ENCODE assay signal across 8 cellular contexts in the genomic region with DNA sequence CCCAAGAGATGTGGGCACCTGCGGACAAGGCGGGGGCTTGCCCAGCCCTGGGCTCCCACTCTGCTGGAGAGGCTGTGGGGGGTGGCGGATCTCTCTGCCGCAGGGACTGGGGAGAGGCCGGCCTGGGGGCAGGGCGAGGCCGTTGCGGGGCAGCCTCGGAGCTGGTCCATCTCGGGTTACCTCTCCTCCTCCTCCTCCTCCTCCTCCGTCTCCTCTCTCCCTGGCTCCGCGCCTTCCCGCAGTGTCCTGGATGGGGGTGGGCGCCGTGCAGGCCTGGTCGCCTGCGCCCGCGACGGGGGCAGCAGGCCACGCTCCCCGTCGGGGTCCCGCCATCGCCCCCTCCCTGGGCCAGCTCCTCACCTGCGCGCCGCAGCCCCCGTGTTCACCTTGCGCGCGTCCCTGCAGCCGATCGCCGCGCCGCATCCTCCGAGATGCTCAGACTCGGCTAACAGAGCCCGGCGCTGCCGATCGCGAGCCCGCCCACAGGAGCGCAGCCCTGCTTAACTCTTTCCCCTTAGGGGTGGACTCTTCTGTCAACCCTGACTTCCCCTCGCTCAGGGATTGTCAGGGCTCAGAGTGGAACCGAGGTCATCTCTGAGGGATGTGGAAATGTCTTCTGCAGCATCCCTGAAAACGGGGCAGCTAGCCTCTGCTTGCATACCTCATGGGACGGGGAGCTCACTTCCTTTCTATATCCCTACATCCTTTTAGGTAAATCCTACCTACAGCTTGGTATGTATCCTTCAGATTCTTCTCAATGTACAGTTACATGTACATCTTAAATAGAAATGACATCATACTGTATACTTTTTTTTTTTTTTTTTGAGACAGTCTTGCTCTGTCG. TPM values are rescaled to one million over a fixed set of nuclear protein-coding genes. Genes with fewer than 3 reads are reported as not detected.
DNase-seq lines count a peak whose midpoint lies in the region; ATAC-seq and TF ChIP-seq lines count a peak whose summit lies in the region.

A gene (minus strand): TSS at position 447 of the 844 bp plus-strand sequence. CDS start 2,293 bp downstream, outside the sequence.

- no peaks in the 10 kb centered on the region for H3K36me3 Mint-ChIP-seq in activated naive CD4-positive, alpha-beta T cell treated with anti-CD3 and anti-CD28 coated beads for 36 hours (ENCODE audit: low read depth)

- H3K4me3 Mint-ChIP-seq in activated naive CD4-positive, alpha-beta T cell treated with anti-CD3 and anti-CD28 coated beads for 36 hours = peak within 1 kb of the TSS; percentile 81

- DNase-seq in AG08396 (ENCODE audit: low spot score) (peak; percentile 78), Peyer's patch (peak in 2 of 3 donors; percentile 35 to 60), heart left ventricle (no peak), retinal pigment epithelial cell (ENCODE audit: low read depth) (no peak)
- peak; percentile 77 for DNase-seq in activated naive CD4-positive, alpha-beta T cell treated with anti-CD3 and anti-CD28 coated beads for 36 hours

- H3K9me3 ChIP-seq in Peyer's patch (no peaks in the 10 kb centered on the region), heart left ventricle (no peaks in the 10 kb centered on the region)

- intact Hi-C loops in activated naive CD4-positive, alpha-beta T cell treated with anti-CD3 and anti-CD28 coated beads for 36 hours (cut with micrococcal nuclease) = loop anchor here (1.0 to 5.0 kb wide), 6 partner anchors 19 to 369 kb away; a partner anchor contains a TSS
- intact Hi-C loops in heart left ventricle (cut with DNase I) = no loop called here

- peak within 1 kb of the TSS in 1 of 4 donors; percentile 33 for H3K27ac ChIP-seq in Peyer's patch
- no peak within 1 kb of the TSS for H3K27ac ChIP-seq in heart left ventricle

- no peaks in the 10 kb centered on the region for H3K27me3 Mint-ChIP-seq in activated naive CD4-positive, alpha-beta T cell treated with anti-CD3 and anti-CD28 coated beads for 36 hours (ENCODE audit: low read depth)

- WGBS in heart left ventricle, 4 donors = 3 to 24% (median 4%) methylated on average over 7 to 52 of the region's 52 CpGs

- ATAC-seq in GM18520 (IDR thresholded peaks at IDR 0.05; ENCODE audit: unreplicated experiment) = peak; percentile 59
- peak; percentile 67 for ATAC-seq in HG03064 (IDR thresholded peaks at IDR 0.05; ENCODE audit: low read depth, unreplicated experiment)
- peak in 3 of 4 donors; percentile 45 to 70 (median 50) for ATAC-seq in heart left ventricle
- no peak for ATAC-seq in GM18873 (IDR thresholded peaks at IDR 0.05; ENCODE audit: low FRiP score, unreplicated experiment)

- H3K4me3 ChIP-seq in Peyer's patch = peak within 1 kb of the TSS; percentile 47 to 63 (median 52)
- H3K4me3 ChIP-seq in heart left ventricle = peak within 1 kb of the TSS; percentile 33 to 72 (median 57)
- H3K4me3 ChIP-seq in retinal pigment epithelial cell (ENCODE audit: low read length) = peak within 1 kb of the TSS; percentile 63

- TF ChIP-seq POLR2A in Peyer's patch (IDR thresholded peaks at IDR 0.05) (no peak), heart left ventricle (IDR thresholded peaks at IDR 0.05) (no peak)

- H3K9me3 Mint-ChIP-seq in activated naive CD4-positive, alpha-beta T cell treated with anti-CD3 and anti-CD28 coated beads for 36 hours = no peaks in the 10 kb centered on the region

- H3K36me3 ChIP-seq in Peyer's patch (no peaks in the 10 kb centered on the region), heart left ventricle (peaks cover 0 to 8% (median 0%) of the 10 kb centered on the region in 9 donors)

- peak within 1 kb of the TSS; percentile 86 for H3K27ac Mint-ChIP-seq in activated naive CD4-positive, alpha-beta T cell treated with anti-CD3 and anti-CD28 coated beads for 36 hours

- CTCF ChIA-PET in activated naive CD4-positive, alpha-beta T cell treated with anti-CD3 and anti-CD28 coated beads for 36 hours (lab: Charles Lee) = interaction anchor here (0.5 to 2.9 kb wide), 7 partner anchors 10 to 225 kb away, joined by 3 to 14 read pairs (median 3); a partner anchor contains a TSS

- H3K27me3 ChIP-seq in Peyer's patch (no peaks in the 10 kb centered on the region), heart left ventricle (peaks cover 0 to 5% (median 0%) of the 10 kb centered on the region in 9 donors)

- peaks cover 0 to 20% (median 5%) of the 10 kb centered on the region in 4 donors for H3K4me1 ChIP-seq in Peyer's patch
- peaks cover 0 to 23% (median 12%) of the 10 kb centered on the region in 12 donors for H3K4me1 ChIP-seq in heart left ventricle

- TF ChIP-seq CTCF in Peyer's patch (IDR thresholded peaks at IDR 0.05) (no peak), heart left ventricle (IDR thresholded peaks at IDR 0.05) (no peak), retinal pigment epithelial cell (conservative IDR thresholded peaks at IDR 0.05; ENCODE audit: low read depth, low read length) (no peak)

- peaks cover 16% of the 10 kb centered on the region for H3K4me1 Mint-ChIP-seq in activated naive CD4-positive, alpha-beta T cell treated with anti-CD3 and anti-CD28 coated beads for 36 hours (ENCODE audit: low read depth)

RNA-seq across cellular contexts. Expression of the gene that starts here (rescaled TPM):
- total RNA-seq in Peyer's patch (10 to 100 TPM in 1 of 4 donors, 1 to 10 TPM in 3; 1.9 to 13.2 (median 3.6) TPM), heart left ventricle (1 to 10 TPM in 4 of 9 donors, under 1 TPM in 5; 0.39 to 2.3 (median 0.81) TPM)
- total RNA-seq in activated naive CD4-positive, alpha-beta T cell treated with anti-CD3 and anti-CD28 coated beads for 36 hours = 1 to 10 TPM; 5.8 to 6.7 TPM
- polyA plus RNA-seq in heart left ventricle = under 1 TPM; 0.44 to 0.46 TPM

Comparison
In these comparisons a context has a peak if more than half of its experiments do, and no peak if none do; other contexts are left out.
1. DNase-seq: peak in AG08396 (single experiment), Peyer's patch (2 of 3) and activated naive CD4-positive, alpha-beta T cell treated with anti-CD3 and anti-CD28 coated beads for 36 hours (single experiment); none in heart left ventricle (0 of 5) and retinal pigment epithelial cell (single experiment).
2. Peak in every context shown above with its lines, with median percentiles within 50 percentile points of each other: H3K4me3 ChIP-seq.